1 cellular context compared by ENCODE assay signal in the genomic region with DNA sequence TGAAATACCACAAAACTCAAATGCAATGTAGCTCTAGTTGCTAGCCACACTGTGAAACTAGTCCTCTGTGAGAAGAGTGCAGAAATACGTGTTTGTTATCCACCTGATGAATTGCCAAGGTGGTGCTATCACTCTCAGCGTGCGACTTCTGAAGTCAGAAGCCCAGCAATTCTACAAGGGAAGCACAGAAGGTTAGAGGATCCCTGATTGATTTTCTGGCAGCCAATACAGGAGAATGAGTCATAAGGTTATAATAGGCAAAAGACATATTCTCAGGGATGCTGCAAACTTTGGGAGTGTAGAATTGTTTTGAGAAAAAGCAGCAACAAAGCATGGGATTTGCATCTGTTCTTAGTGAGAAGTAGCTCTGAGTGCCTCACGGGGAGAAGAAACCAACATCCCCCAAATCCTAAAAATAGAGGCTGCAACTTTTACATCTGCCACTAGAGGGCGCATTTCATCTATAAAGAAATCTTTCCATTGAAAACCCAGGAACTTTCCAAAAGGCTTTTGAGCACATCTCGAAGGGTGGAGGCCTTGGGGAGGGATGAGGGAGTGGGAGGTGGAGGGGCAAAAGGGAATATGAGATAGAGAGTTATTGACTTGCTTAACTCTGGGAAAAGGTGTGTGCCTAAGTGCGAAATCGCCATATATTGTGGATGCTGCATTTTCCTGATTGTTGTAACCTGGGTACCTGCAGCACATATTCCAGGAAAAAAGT.
TF ChIP-seq lines count a peak whose summit lies in the region.

No MANE protein-coding gene starts in this region.

TF ChIP-seq in SK-N-SH, 30 proteins besides CTCF, POLR2A, EP300 and RAD21 (continued from another document):
- TF ChIP-seq, protein P1, sequence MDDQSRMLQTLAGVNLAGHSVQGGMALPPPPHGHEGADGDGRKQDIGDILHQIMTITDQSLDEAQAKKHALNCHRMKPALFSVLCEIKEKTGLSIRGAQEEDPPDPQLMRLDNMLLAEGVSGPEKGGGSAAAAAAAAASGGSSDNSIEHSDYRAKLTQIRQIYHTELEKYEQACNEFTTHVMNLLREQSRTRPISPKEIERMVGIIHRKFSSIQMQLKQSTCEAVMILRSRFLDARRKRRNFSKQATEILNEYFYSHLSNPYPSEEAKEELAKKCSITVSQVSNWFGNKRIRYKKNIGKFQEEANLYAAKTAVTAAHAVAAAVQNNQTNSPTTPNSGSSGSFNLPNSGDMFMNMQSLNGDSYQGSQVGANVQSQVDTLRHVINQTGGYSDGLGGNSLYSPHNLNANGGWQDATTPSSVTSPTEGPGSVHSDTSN (IDR thresholded peaks at IDR 0.05) = no peak
- TF ChIP-seq MXI1 (IDR thresholded peaks at IDR 0.05; ENCODE audit: low read depth, low read length) = no peak
- TF ChIP-seq FOXJ3 (CRISPR knock-in tag; IDR thresholded peaks at IDR 0.05) = no peak
